Comparison of ENCODE assay signal across 1 cellular context in genomic region chr1:175072131-175072941, GRCh38.
TF ChIP-seq lines count a peak whose summit lies in the region.

No MANE protein-coding gene starts in this region.

TF ChIP-seq in WTC11, 78 proteins besides CTCF, POLR2A, EP300 and RAD21 (continued from another document):
- TF ChIP-seq, protein P1, sequence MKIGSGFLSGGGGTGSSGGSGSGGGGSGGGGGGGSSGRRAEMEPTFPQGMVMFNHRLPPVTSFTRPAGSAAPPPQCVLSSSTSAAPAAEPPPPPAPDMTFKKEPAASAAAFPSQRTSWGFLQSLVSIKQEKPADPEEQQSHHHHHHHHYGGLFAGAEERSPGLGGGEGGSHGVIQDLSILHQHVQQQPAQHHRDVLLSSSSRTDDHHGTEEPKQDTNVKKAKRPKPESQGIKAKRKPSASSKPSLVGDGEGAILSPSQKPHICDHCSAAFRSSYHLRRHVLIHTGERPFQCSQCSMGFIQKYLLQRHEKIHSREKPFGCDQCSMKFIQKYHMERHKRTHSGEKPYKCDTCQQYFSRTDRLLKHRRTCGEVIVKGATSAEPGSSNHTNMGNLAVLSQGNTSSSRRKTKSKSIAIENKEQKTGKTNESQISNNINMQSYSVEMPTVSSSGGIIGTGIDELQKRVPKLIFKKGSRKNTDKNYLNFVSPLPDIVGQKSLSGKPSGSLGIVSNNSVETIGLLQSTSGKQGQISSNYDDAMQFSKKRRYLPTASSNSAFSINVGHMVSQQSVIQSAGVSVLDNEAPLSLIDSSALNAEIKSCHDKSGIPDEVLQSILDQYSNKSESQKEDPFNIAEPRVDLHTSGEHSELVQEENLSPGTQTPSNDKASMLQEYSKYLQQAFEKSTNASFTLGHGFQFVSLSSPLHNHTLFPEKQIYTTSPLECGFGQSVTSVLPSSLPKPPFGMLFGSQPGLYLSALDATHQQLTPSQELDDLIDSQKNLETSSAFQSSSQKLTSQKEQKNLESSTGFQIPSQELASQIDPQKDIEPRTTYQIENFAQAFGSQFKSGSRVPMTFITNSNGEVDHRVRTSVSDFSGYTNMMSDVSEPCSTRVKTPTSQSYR (CRISPR knock-in tag; IDR thresholded peaks at IDR 0.05) = peak; percentile 74; the same call in 1 of the 2 replicates
- TF ChIP-seq, protein P2, sequence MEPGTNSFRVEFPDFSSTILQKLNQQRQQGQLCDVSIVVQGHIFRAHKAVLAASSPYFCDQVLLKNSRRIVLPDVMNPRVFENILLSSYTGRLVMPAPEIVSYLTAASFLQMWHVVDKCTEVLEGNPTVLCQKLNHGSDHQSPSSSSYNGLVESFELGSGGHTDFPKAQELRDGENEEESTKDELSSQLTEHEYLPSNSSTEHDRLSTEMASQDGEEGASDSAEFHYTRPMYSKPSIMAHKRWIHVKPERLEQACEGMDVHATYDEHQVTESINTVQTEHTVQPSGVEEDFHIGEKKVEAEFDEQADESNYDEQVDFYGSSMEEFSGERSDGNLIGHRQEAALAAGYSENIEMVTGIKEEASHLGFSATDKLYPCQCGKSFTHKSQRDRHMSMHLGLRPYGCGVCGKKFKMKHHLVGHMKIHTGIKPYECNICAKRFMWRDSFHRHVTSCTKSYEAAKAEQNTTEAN (CRISPR knock-in tag; IDR thresholded peaks at IDR 0.05) = no peak; the same call in 1 of the 2 replicates
- TF ChIP-seq TCF7 (CRISPR knock-in tag; IDR thresholded peaks at IDR 0.05; ENCODE audit: low read depth) (no peak), ZNF512 (CRISPR knock-in tag; IDR thresholded peaks at IDR 0.05; ENCODE audit: borderline replicate concordance) (no peak), CDX4 (CRISPR knock-in tag; IDR thresholded peaks at IDR 0.05; ENCODE audit: borderline replicate concordance) (no peak), TEAD4 (CRISPR knock-in tag; IDR thresholded peaks at IDR 0.05) (peak; percentile 25; the same call in 1 of the 2 replicates), ETV6 (CRISPR knock-in tag; IDR thresholded peaks at IDR 0.05) (peak; percentile 86), TP53 (CRISPR knock-in tag; IDR thresholded peaks at IDR 0.05) (peak; percentile 85), RORB (CRISPR knock-in tag; IDR thresholded peaks at IDR 0.05) (no peak), ELF4 (CRISPR knock-in tag; IDR thresholded peaks at IDR 0.05; ENCODE audit: low read depth) (no peak), SMAD4 (CRISPR knock-in tag; IDR thresholded peaks at IDR 0.05) (no peak), IRF2 (CRISPR knock-in tag; IDR thresholded peaks at IDR 0.05; ENCODE audit: borderline replicate concordance, low read depth) (no peak), RELA (CRISPR knock-in tag; IDR thresholded peaks at IDR 0.05; ENCODE audit: borderline replicate concordance) (no peak), GABPB1 (CRISPR knock-in tag; IDR thresholded peaks at IDR 0.05) (no peak), EMX1 (CRISPR knock-in tag; IDR thresholded peaks at IDR 0.05) (no peak), CBFB (CRISPR knock-in tag; IDR thresholded peaks at IDR 0.05; ENCODE audit: low read depth) (no peak), MAX (CRISPR knock-in tag; IDR thresholded peaks at IDR 0.05) (peak; percentile 95), JUN (CRISPR knock-in tag; IDR thresholded peaks at IDR 0.05) (no peak), SP1 (CRISPR knock-in tag; conservative IDR thresholded peaks at IDR 0.05) (no peak)
- TF ChIP-seq, protein P3, sequence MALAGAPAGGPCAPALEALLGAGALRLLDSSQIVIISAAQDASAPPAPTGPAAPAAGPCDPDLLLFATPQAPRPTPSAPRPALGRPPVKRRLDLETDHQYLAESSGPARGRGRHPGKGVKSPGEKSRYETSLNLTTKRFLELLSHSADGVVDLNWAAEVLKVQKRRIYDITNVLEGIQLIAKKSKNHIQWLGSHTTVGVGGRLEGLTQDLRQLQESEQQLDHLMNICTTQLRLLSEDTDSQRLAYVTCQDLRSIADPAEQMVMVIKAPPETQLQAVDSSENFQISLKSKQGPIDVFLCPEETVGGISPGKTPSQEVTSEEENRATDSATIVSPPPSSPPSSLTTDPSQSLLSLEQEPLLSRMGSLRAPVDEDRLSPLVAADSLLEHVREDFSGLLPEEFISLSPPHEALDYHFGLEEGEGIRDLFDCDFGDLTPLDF (CRISPR knock-in tag; IDR thresholded peaks at IDR 0.05) = peak; percentile 85; the same call in 1 of the 2 replicates
- TF ChIP-seq, protein P4, sequence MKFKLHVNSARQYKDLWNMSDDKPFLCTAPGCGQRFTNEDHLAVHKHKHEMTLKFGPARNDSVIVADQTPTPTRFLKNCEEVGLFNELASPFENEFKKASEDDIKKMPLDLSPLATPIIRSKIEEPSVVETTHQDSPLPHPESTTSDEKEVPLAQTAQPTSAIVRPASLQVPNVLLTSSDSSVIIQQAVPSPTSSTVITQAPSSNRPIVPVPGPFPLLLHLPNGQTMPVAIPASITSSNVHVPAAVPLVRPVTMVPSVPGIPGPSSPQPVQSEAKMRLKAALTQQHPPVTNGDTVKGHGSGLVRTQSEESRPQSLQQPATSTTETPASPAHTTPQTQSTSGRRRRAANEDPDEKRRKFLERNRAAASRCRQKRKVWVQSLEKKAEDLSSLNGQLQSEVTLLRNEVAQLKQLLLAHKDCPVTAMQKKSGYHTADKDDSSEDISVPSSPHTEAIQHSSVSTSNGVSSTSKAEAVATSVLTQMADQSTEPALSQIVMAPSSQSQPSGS (CRISPR knock-in tag; IDR thresholded peaks at IDR 0.05; ENCODE audit: borderline replicate concordance, low read depth) = no peak
- TF ChIP-seq, protein P5, sequence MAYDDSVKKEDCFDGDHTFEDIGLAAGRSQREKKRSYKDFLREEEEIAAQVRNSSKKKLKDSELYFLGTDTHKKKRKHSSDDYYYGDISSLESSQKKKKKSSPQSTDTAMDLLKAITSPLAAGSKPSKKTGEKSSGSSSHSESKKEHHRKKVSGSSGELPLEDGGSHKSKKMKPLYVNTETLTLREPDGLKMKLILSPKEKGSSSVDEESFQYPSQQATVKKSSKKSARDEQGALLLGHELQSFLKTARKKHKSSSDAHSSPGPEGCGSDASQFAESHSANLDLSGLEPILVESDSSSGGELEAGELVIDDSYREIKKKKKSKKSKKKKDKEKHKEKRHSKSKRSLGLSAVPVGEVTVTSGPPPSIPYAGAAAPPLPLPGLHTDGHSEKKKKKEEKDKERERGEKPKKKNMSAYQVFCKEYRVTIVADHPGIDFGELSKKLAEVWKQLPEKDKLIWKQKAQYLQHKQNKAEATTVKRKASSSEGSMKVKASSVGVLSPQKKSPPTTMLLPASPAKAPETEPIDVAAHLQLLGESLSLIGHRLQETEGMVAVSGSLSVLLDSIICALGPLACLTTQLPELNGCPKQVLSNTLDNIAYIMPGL (CRISPR knock-in tag; IDR thresholded peaks at IDR 0.05) = no peak
- TF ChIP-seq, protein P6, sequence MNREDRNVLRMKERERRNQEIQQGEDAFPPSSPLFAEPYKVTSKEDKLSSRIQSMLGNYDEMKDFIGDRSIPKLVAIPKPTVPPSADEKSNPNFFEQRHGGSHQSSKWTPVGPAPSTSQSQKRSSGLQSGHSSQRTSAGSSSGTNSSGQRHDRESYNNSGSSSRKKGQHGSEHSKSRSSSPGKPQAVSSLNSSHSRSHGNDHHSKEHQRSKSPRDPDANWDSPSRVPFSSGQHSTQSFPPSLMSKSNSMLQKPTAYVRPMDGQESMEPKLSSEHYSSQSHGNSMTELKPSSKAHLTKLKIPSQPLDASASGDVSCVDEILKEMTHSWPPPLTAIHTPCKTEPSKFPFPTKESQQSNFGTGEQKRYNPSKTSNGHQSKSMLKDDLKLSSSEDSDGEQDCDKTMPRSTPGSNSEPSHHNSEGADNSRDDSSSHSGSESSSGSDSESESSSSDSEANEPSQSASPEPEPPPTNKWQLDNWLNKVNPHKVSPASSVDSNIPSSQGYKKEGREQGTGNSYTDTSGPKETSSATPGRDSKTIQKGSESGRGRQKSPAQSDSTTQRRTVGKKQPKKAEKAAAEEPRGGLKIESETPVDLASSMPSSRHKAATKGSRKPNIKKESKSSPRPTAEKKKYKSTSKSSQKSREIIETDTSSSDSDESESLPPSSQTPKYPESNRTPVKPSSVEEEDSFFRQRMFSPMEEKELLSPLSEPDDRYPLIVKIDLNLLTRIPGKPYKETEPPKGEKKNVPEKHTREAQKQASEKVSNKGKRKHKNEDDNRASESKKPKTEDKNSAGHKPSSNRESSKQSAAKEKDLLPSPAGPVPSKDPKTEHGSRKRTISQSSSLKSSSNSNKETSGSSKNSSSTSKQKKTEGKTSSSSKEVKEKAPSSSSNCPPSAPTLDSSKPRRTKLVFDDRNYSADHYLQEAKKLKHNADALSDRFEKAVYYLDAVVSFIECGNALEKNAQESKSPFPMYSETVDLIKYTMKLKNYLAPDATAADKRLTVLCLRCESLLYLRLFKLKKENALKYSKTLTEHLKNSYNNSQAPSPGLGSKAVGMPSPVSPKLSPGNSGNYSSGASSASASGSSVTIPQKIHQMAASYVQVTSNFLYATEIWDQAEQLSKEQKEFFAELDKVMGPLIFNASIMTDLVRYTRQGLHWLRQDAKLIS (CRISPR knock-in tag; IDR thresholded peaks at IDR 0.05; ENCODE audit: borderline replicate concordance) = 0 out of 2 replicates have a peak, but pooled peaks have one; percentile 43
- TF ChIP-seq, protein P7, sequence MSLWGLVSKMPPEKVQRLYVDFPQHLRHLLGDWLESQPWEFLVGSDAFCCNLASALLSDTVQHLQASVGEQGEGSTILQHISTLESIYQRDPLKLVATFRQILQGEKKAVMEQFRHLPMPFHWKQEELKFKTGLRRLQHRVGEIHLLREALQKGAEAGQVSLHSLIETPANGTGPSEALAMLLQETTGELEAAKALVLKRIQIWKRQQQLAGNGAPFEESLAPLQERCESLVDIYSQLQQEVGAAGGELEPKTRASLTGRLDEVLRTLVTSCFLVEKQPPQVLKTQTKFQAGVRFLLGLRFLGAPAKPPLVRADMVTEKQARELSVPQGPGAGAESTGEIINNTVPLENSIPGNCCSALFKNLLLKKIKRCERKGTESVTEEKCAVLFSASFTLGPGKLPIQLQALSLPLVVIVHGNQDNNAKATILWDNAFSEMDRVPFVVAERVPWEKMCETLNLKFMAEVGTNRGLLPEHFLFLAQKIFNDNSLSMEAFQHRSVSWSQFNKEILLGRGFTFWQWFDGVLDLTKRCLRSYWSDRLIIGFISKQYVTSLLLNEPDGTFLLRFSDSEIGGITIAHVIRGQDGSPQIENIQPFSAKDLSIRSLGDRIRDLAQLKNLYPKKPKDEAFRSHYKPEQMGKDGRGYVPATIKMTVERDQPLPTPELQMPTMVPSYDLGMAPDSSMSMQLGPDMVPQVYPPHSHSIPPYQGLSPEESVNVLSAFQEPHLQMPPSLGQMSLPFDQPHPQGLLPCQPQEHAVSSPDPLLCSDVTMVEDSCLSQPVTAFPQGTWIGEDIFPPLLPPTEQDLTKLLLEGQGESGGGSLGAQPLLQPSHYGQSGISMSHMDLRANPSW (CRISPR knock-in tag; conservative IDR thresholded peaks at IDR 0.05; ENCODE audit: low read depth) = no peak
- TF ChIP-seq, protein P8, sequence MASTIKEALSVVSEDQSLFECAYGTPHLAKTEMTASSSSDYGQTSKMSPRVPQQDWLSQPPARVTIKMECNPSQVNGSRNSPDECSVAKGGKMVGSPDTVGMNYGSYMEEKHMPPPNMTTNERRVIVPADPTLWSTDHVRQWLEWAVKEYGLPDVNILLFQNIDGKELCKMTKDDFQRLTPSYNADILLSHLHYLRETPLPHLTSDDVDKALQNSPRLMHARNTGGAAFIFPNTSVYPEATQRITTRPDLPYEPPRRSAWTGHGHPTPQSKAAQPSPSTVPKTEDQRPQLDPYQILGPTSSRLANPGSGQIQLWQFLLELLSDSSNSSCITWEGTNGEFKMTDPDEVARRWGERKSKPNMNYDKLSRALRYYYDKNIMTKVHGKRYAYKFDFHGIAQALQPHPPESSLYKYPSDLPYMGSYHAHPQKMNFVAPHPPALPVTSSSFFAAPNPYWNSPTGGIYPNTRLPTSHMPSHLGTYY (CRISPR knock-in tag; IDR thresholded peaks at IDR 0.05) = no peak
